In the genomic region with DNA sequence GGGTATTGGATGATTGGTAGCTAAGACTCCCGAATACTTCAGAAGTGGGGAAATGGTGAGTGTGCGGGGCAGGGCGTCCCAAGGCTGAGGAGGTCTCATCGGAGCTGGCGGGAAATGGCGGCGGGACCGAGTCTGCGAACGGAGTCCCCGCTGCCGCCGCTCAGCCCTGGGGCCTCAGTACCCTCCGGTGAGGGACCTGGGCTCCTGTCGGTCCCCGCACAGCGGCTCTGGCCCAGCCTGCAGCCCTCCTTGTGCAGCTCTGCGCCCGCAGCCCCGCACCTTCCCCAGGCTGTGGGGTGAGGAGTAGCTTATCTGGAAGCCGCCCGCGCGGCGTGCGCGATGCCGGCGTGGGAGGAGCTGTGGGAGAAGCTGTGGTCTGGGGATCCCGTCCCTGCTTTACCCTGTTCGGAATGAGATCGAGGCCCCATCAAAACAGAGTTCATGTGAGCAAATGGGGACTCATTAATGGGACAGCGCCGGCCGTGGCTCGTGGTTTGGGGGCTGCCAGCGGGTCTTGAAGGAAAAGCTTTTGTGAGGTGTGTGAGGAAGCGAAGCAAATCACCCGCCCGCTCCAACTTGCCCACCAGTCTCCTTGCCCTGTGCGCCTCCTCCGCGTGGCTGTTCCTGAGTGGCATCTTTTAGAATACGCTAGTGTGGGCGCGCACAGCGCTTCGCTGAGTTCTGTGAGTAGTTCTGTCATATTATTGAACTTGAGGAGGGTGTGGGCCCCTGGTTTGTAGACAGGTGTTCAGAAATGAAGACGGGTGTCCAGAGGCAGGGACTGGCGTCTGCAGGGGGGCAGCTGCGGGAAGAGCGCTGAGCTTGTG, we compare ENCODE assay signal across 8 cellular contexts. TPM values are rescaled to one million over a fixed set of nuclear protein-coding genes. Genes with fewer than 3 reads are reported as not detected.
DNase-seq lines count a peak whose midpoint lies in the region; ATAC-seq and TF ChIP-seq lines count a peak whose summit lies in the region.

No MANE protein-coding gene starts in this region.

- H3K27ac ChIP-seq in BLaER1, result peak overlapping the region; percentile 89
- H3K27ac ChIP-seq in esophagus squamous epithelium, result peak overlapping the region; percentile 86 to 98 (median 94)
- peak overlapping the region; percentile 89 for H3K27ac ChIP-seq in temporal lobe (ENCODE audit: low read depth, low read length)

- TF ChIP-seq POLR2A in esophagus squamous epithelium (IDR thresholded peaks at IDR 0.05), result no peak

- DNase-seq in activated CD8-positive, alpha-beta memory T cell treated with anti-CD3 and anti-CD28 coated beads for 48 hours (ENCODE audit: low read depth in 2 of 3, low spot score in 2 of 3), result peak; percentile 24 to 37 (median 34)
- DNase-seq in esophagus squamous epithelium (lab: John Stamatoyannopoulos, UW) (no peak), neural crest cell (ENCODE audit: low read depth, low spot score) (peak; percentile 26), NCI-H510A (lab: John Stamatoyannopoulos, UW) (no peak)

- H3K9me3 Mint-ChIP-seq in neural crest cell, result peaks cover 22% of the 10 kb centered on the region

- peak overlapping the region; percentile 94 for H3K9ac ChIP-seq in BLaER1

- 0% methylated on average over 1 to 12 of the region's 52 CpGs for WGBS in esophagus squamous epithelium, 2 donors

- peaks cover 45% of the 10 kb centered on the region for H3K36me3 ChIP-seq in BLaER1
- H3K36me3 ChIP-seq in esophagus squamous epithelium, result peaks cover 0 to 32% (median 0%) of the 10 kb centered on the region in 3 donors

- H3K27ac Mint-ChIP-seq in neural crest cell (ENCODE audit: unreplicated experiment), result peak overlapping the region; percentile 100

- H3K9me3 ChIP-seq in BLaER1, result peaks cover 78% of the 10 kb centered on the region
- H3K9me3 ChIP-seq in esophagus squamous epithelium, result peaks cover 0 to 31% (median 18%) of the 10 kb centered on the region in 3 donors

- H3K4me1 Mint-ChIP-seq in neural crest cell, result peaks cover 24% of the 10 kb centered on the region

- peak overlapping the region; percentile 93 for H3K4me3 ChIP-seq in BLaER1
- peak overlapping the region; percentile 70 to 98 (median 94) for H3K4me3 ChIP-seq in esophagus squamous epithelium

- peaks cover 14% of the 10 kb centered on the region for H3K4me1 ChIP-seq in BLaER1
- peaks cover 0 to 36% (median 10%) of the 10 kb centered on the region in 3 donors for H3K4me1 ChIP-seq in esophagus squamous epithelium

- peak overlapping the region; percentile 100 for H3K4me3 Mint-ChIP-seq in neural crest cell

- no peak for TF ChIP-seq CTCF in esophagus squamous epithelium (IDR thresholded peaks at IDR 0.05)
- TF ChIP-seq CTCF in neural crest cell (conservative IDR thresholded peaks at IDR 0.05), result no peak

- intact Hi-C loops in esophagus squamous epithelium (cut with DNase I), result no loop called here

- H3K27me3 ChIP-seq in BLaER1 (peaks cover 21% of the 10 kb centered on the region), esophagus squamous epithelium (no peaks in the 10 kb centered on the region)

- H3K36me3 Mint-ChIP-seq in neural crest cell (ENCODE audit: low read depth), result peaks cover 59% of the 10 kb centered on the region

- H3K27me3 Mint-ChIP-seq in neural crest cell (ENCODE audit: low read depth), result peaks cover 11% of the 10 kb centered on the region

- ATAC-seq in GM19438 (IDR thresholded peaks at IDR 0.05; ENCODE audit: low read depth, unreplicated experiment) (peak; percentile 33), HG03571 (IDR thresholded peaks at IDR 0.05; ENCODE audit: unreplicated experiment) (peak; percentile 28)

- peak overlapping the region; percentile 86 for H3K4me2 ChIP-seq in BLaER1

- H4K20me1 ChIP-seq in BLaER1, result no peaks in the 10 kb centered on the region

RNA-seq across cellular contexts. Expression of a gene that starts 0.5 kb away (rescaled TPM):
- total RNA-seq in esophagus squamous epithelium (10 to 100 TPM in 1 of 4 donors, 1 to 10 TPM in 3; 5.9 to 24.4 (median 7.3) TPM), neural crest cell (36.3 and 36.5 TPM in 2 replicates), temporal lobe (51.4 TPM)

RNA-seq across cellular contexts. Expression of a gene that starts 32.9 kb away (rescaled TPM):
- total RNA-seq in esophagus squamous epithelium (1 to 10 TPM; 1.4 to 2.3 (median 1.7) TPM), neural crest cell (4.0 and 5.1 TPM in 2 replicates), temporal lobe (0.49 TPM)

Comparison
In these comparisons a context has a peak if more than half of its experiments do, and no peak if none do; other contexts are left out.
1. DNase-seq: peak in activated CD8-positive, alpha-beta memory T cell treated with anti-CD3 and anti-CD28 coated beads for 48 hours (3 of 3) and neural crest cell (single experiment); none in esophagus squamous epithelium (single experiment) and NCI-H510A (single experiment).
2. Peak in every context shown above with its lines, with median percentiles within 50 percentile points of each other: H3K27ac ChIP-seq.